In genomic region chr4:128916832-128917231, GRCh38 we compare ENCODE assay signal across 9 cellular contexts.
A peak's percentile ranks its signal among the peaks of the same experiment; 100 is the strongest.
DNase-seq lines count a peak whose midpoint lies in the region; ATAC-seq and TF ChIP-seq lines count a peak whose summit lies in the region.
"Had no signal": no experiment of that assay in that cellular context is flagged by ENCODE, and none has a peak within 500 bp of the region (broad histone marks: within the 10 kb centered on the region; RNA-seq: fewer than 3 reads in every experiment).

No MANE protein-coding gene starts in this region.

- H3K27me3 Mint-ChIP-seq in natural killer cell (ENCODE audit: low read depth in 2 of 2), result no peaks in the 10 kb centered on the region

- H3K9me2 ChIP-seq in OCI-LY7 (ENCODE audit: insufficient read depth, low read length) (no peaks in the 10 kb centered on the region), GM23248 (ENCODE audit: insufficient read depth) (no peaks in the 10 kb centered on the region), SK-N-SH (no peaks in the 10 kb centered on the region)

- intact Hi-C loops in OCI-LY7 (cut with micrococcal nuclease; ENCODE audit: unreplicated experiment), result no loop called here
- intact Hi-C loops in natural killer cell (cut with micrococcal nuclease), result loop anchor here (2.0 kb wide), 1 partner anchor 176 kb away; the partner anchor contains the start of gene SCLT1

- no TSS peak for BruUV-seq in OCI-LY7 (replicated peaks; lab: Mats Ljungman, UMichigan)

- H3K27me3 ChIP-seq in GM23248 (replicated peaks; ENCODE audit: insufficient read depth), result no peaks in the 10 kb centered on the region
- H3K27me3 ChIP-seq in smooth muscle cell (ENCODE audit: low read depth), result no peaks in the 10 kb centered on the region
- H3K27me3 ChIP-seq in SK-N-SH (ENCODE audit: insufficient read depth), result no peaks in the 10 kb centered on the region

- TF ChIP-seq EP300 in SK-N-SH (IDR thresholded peaks at IDR 0.05; ENCODE audit: borderline replicate concordance in 1 of 2, low read depth in 1 of 2, low read length in 1 of 2), result no peak

- ATAC-seq in GM18870 (IDR thresholded peaks at IDR 0.05; ENCODE audit: unreplicated experiment) (peak; percentile 72), HG02840 (IDR thresholded peaks at IDR 0.05; ENCODE audit: low FRiP score, unreplicated experiment) (peak; percentile 72), natural killer cell (peak; percentile 83 to 92 (median 89))

- peak; percentile 2 for DNase-seq in OCI-LY7 (ENCODE audit: low spot score)
- DNase-seq in natural killer cell, result peak; percentile 57
- no peak for DNase-seq in GM23248
- no peak for DNase-seq in smooth muscle cell (lab: John Stamatoyannopoulos, UW; ENCODE audit: unreplicated experiment)
- no peak for DNase-seq in SK-N-SH
- DNase-seq in HuH-7.5 (ENCODE audit: low spot score), result no peak

- H3K9me3 ChIP-seq in OCI-LY7 (ENCODE audit: low read length), result no peaks in the 10 kb centered on the region
- H3K9me3 ChIP-seq in GM23248 (ENCODE audit: low read depth), result no peaks in the 10 kb centered on the region
- H3K9me3 ChIP-seq in smooth muscle cell (replicated peaks; ENCODE audit: low read depth), result no peaks in the 10 kb centered on the region
- no peaks in the 10 kb centered on the region for H3K9me3 ChIP-seq in SK-N-SH

- H3K9me3 Mint-ChIP-seq in natural killer cell, result no peaks in the 10 kb centered on the region

- TF ChIP-seq CTCF in OCI-LY7 (conservative IDR thresholded peaks at IDR 0.05; ENCODE audit: low read length) (no peak), natural killer cell (IDR thresholded peaks at IDR 0.05) (no peak), smooth muscle cell (IDR thresholded peaks at IDR 0.05; ENCODE audit: borderline replicate concordance, insufficient read depth, poor library complexity, severe bottlenecking) (no peak), SK-N-SH (IDR thresholded peaks at IDR 0.05) (no peak)

- in situ Hi-C loops in GM23248 (cut with MboI), result no loop called here

- H3K36me3 ChIP-seq in OCI-LY7 (ENCODE audit: insufficient read depth, low read length), result no peaks in the 10 kb centered on the region
- no peaks in the 10 kb centered on the region for H3K36me3 ChIP-seq in GM23248 (ENCODE audit: low read depth)
- H3K36me3 ChIP-seq in smooth muscle cell (ENCODE audit: low read depth), result no peaks in the 10 kb centered on the region
- H3K36me3 ChIP-seq in SK-N-SH (replicated peaks in 1 of 2; ENCODE audit: control insufficient read depth in 1 of 2, insufficient read depth in 2 of 2, low read length in 1 of 2), result peaks cover 0 to 3% of the 10 kb centered on the region in 2 experiments

- H3K36me3 Mint-ChIP-seq in natural killer cell, result no peaks in the 10 kb centered on the region

- WGBS in GM23248 (ENCODE audit: low coverage in 1 of 2, low lambda C conversion rate in 2 of 2, missing lambda C conversion rate in 2 of 2), 2 experiments, result 96 to 99% methylated on average over 6 of the region's 6 CpGs
- WGBS in smooth muscle cell (ENCODE audit: low lambda C conversion rate), result 96% methylated on average over 6 of the region's 6 CpGs
- WGBS in SK-N-SH (ENCODE audit: low lambda C conversion rate), result 88% methylated on average over 6 of the region's 6 CpGs

- H3F3A ChIP-seq in GM23248 (ENCODE audit: insufficient read depth) (no peaks in the 10 kb centered on the region), smooth muscle cell (ENCODE audit: low read depth) (no peaks in the 10 kb centered on the region), SK-N-SH (replicated peaks; ENCODE audit: insufficient read depth) (peaks cover 4% of the 10 kb centered on the region)

- H2AFZ ChIP-seq in OCI-LY7 (ENCODE audit: low read length), result no peak overlapping the region
- H2AFZ ChIP-seq in GM23248, result no peak overlapping the region
- no peak overlapping the region for H2AFZ ChIP-seq in smooth muscle cell (ENCODE audit: low read depth)
- H2AFZ ChIP-seq in SK-N-SH (ENCODE audit: low read depth), result no peak overlapping the region

- H3K4me3 Mint-ChIP-seq in natural killer cell, result peak overlapping the region; percentile 79

- POLR2A ChIA-PET in OCI-LY7 (lab: Charles Lee), result interaction anchor here (0.6 to 1.3 kb wide), 2 partner anchors 14 to 999 kb away, joined by 3 read pairs; no protein-coding TSS in a partner anchor
- POLR2A ChIA-PET in SK-N-SH (lab: Yijun Ruan, JAX), result no interaction called here

- H3K4me1 Mint-ChIP-seq in natural killer cell, result peaks cover 68 to 70% of the 10 kb centered on the region in 2 donors

- TF ChIP-seq RAD21 in SK-N-SH (IDR thresholded peaks at IDR 0.05; ENCODE audit: low read length), result no peak

- no peaks in the 10 kb centered on the region for H3K4me1 ChIP-seq in OCI-LY7 (ENCODE audit: insufficient read depth, low read length, poor library complexity, severe bottlenecking)
- H3K4me1 ChIP-seq in GM23248 (ENCODE audit: insufficient read depth), result no peaks in the 10 kb centered on the region
- H3K4me1 ChIP-seq in smooth muscle cell (ENCODE audit: low read depth), result no peaks in the 10 kb centered on the region
- H3K4me1 ChIP-seq in SK-N-SH (ENCODE audit: control insufficient read depth in 1 of 2, insufficient read depth in 2 of 2, low read depth in 1 of 2, low read length in 1 of 2), result no peaks in the 10 kb centered on the region

- no peaks in the 10 kb centered on the region for H4K20me1 ChIP-seq in OCI-LY7 (ENCODE audit: insufficient read depth, low read length)
- H4K20me1 ChIP-seq in GM23248 (ENCODE audit: insufficient read depth), result no peaks in the 10 kb centered on the region
- no peaks in the 10 kb centered on the region for H4K20me1 ChIP-seq in smooth muscle cell (ENCODE audit: low read depth)
- H4K20me1 ChIP-seq in SK-N-SH (ENCODE audit: insufficient read depth), result no peaks in the 10 kb centered on the region

- H3K9ac ChIP-seq in GM23248 (no peak overlapping the region), smooth muscle cell (ENCODE audit: low read depth) (no peak overlapping the region), SK-N-SH (no peak overlapping the region)

- peak overlapping the region; percentile 73 to 90 for H3K27ac Mint-ChIP-seq in natural killer cell

- H3K79me2 ChIP-seq in OCI-LY7 (ENCODE audit: insufficient read depth, low read depth, low read length), result no peaks in the 10 kb centered on the region
- no peaks in the 10 kb centered on the region for H3K79me2 ChIP-seq in GM23248 (ENCODE audit: insufficient read depth)
- H3K79me2 ChIP-seq in smooth muscle cell (ENCODE audit: low read depth), result no peaks in the 10 kb centered on the region
- H3K79me2 ChIP-seq in SK-N-SH (ENCODE audit: insufficient read depth), result no peaks in the 10 kb centered on the region

- CTCF ChIA-PET in OCI-LY7 (lab: Charles Lee; ENCODE audit: unreplicated experiment) (no interaction called here), SK-N-SH (lab: Yijun Ruan, JAX) (no interaction called here)

- no peak overlapping the region for H3K4me3 ChIP-seq in OCI-LY7 (ENCODE audit: low read depth, low read length, poor library complexity, severe bottlenecking)
- H3K4me3 ChIP-seq in GM23248, result no peak overlapping the region
- H3K4me3 ChIP-seq in smooth muscle cell, result no peak overlapping the region
- H3K4me3 ChIP-seq in SK-N-SH (ENCODE audit: low read depth in 2 of 2, low read length in 1 of 2), result no peak overlapping the region

- H3K27ac ChIP-seq in OCI-LY7 (ENCODE audit: low read depth, low read length, poor library complexity, severe bottlenecking) (no peak overlapping the region), GM23248 (no peak overlapping the region), smooth muscle cell (ENCODE audit: low read depth) (no peak overlapping the region), SK-N-SH (ENCODE audit: low read depth in 2 of 2, low read length in 1 of 2) (no peak overlapping the region)
- H3K27ac ChIP-seq: VCaP had no signal

- no peak overlapping the region for H3K4me2 ChIP-seq in OCI-LY7 (ENCODE audit: low read length)
- H3K4me2 ChIP-seq in GM23248 (ENCODE audit: unreplicated experiment), result no peak overlapping the region
- H3K4me2 ChIP-seq in smooth muscle cell, result no peak overlapping the region
- no peak overlapping the region for H3K4me2 ChIP-seq in SK-N-SH

TF ChIP-seq in SK-N-SH, 30 proteins besides CTCF, POLR2A, EP300 and RAD21:
- no peak for TF ChIP-seq IRF3 (IDR thresholded peaks at IDR 0.05; ENCODE audit: low read depth, low read length)
- no peak for TF ChIP-seq MEF2A (IDR thresholded peaks at IDR 0.05; ENCODE audit: borderline replicate concordance, low read depth)
- no peak for TF ChIP-seq MXI1 (IDR thresholded peaks at IDR 0.05; ENCODE audit: low read depth, low read length)
- no peak for TF ChIP-seq RFX5 (IDR thresholded peaks at IDR 0.05; ENCODE audit: low read length)
- no peak for TF ChIP-seq GATA2 (CRISPR knock-in tag; IDR thresholded peaks at IDR 0.05)
- no peak for TF ChIP-seq PBX3 (IDR thresholded peaks at IDR 0.05)
- TF ChIP-seq YY1 (IDR thresholded peaks at IDR 0.05; ENCODE audit: low read depth), result no peak
- no peak for TF ChIP-seq ELF1 (IDR thresholded peaks at IDR 0.05)

Comparison
In these comparisons a context has a peak if more than half of its experiments do, and no peak if none do; other contexts are left out.
1. DNase-seq: peak in OCI-LY7 (single experiment) and natural killer cell (single experiment); none in GM23248 (single experiment), smooth muscle cell (single experiment), SK-N-SH (single experiment) and HuH-7.5 (single experiment).
2. Peak in every context shown above with its lines, with median percentiles within 50 percentile points of each other: ATAC-seq.